Comparison of ENCODE assay signal across 1 cellular context in the genomic region with DNA sequence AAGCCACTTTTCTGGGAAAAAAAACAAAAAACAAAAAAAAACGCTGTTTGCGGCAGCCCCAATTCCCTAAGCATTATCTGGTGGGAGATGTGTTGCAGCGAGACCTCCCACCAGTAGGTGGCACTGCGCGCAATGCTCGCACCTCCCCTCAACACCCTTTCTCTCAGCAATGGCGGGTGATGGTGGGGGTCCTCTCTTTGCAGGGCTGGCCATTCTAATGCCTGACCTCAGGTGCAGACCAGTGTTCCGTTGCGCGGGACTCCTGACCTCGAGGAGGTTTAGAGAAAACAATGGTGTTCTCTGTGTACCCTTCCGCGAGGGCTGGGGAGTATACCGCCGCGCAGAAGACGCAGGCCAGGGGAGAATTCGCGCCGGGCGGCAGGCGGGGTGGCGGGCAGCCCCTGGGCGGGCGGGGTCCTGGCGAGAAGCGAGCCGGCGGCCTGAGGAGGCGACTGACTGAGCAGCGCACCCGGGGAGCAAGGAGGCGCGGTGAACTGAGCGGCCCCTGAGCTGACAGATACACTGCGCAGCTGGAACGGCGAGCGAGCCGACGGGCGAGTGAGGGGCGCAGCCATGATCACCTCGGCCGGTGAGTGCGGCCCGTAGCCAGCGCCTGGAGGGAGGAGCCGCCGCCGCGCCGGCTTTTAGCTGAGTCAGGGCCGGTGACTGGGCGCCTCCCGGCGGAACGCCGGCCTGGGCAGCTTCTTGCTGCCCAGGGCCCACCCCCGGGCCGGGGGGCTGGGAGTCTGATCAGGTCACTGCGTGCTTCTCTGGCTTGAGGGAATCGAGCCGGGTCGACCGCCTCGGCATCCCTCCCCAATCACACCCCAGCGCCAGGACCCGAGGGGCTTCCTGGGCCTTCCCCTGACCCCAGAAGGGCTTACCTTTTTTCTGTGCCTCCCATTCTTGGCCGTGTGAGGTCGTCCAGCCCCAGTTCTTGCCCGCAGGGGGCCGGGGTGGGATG.
A peak's percentile ranks its signal among the peaks of the same experiment; 100 is the strongest.
TF ChIP-seq lines count a peak whose summit lies in the region.

Gene PSMD1, plus strand, starts transcription at position 415 of the 964 bp plus-strand sequence. Its CDS starts 159 bp downstream, at position 574.

TF ChIP-seq in K562, 482 proteins besides CTCF, POLR2A, EP300 and RAD21 (continued from another document and continues in another):
- TF ChIP-seq, protein P1, sequence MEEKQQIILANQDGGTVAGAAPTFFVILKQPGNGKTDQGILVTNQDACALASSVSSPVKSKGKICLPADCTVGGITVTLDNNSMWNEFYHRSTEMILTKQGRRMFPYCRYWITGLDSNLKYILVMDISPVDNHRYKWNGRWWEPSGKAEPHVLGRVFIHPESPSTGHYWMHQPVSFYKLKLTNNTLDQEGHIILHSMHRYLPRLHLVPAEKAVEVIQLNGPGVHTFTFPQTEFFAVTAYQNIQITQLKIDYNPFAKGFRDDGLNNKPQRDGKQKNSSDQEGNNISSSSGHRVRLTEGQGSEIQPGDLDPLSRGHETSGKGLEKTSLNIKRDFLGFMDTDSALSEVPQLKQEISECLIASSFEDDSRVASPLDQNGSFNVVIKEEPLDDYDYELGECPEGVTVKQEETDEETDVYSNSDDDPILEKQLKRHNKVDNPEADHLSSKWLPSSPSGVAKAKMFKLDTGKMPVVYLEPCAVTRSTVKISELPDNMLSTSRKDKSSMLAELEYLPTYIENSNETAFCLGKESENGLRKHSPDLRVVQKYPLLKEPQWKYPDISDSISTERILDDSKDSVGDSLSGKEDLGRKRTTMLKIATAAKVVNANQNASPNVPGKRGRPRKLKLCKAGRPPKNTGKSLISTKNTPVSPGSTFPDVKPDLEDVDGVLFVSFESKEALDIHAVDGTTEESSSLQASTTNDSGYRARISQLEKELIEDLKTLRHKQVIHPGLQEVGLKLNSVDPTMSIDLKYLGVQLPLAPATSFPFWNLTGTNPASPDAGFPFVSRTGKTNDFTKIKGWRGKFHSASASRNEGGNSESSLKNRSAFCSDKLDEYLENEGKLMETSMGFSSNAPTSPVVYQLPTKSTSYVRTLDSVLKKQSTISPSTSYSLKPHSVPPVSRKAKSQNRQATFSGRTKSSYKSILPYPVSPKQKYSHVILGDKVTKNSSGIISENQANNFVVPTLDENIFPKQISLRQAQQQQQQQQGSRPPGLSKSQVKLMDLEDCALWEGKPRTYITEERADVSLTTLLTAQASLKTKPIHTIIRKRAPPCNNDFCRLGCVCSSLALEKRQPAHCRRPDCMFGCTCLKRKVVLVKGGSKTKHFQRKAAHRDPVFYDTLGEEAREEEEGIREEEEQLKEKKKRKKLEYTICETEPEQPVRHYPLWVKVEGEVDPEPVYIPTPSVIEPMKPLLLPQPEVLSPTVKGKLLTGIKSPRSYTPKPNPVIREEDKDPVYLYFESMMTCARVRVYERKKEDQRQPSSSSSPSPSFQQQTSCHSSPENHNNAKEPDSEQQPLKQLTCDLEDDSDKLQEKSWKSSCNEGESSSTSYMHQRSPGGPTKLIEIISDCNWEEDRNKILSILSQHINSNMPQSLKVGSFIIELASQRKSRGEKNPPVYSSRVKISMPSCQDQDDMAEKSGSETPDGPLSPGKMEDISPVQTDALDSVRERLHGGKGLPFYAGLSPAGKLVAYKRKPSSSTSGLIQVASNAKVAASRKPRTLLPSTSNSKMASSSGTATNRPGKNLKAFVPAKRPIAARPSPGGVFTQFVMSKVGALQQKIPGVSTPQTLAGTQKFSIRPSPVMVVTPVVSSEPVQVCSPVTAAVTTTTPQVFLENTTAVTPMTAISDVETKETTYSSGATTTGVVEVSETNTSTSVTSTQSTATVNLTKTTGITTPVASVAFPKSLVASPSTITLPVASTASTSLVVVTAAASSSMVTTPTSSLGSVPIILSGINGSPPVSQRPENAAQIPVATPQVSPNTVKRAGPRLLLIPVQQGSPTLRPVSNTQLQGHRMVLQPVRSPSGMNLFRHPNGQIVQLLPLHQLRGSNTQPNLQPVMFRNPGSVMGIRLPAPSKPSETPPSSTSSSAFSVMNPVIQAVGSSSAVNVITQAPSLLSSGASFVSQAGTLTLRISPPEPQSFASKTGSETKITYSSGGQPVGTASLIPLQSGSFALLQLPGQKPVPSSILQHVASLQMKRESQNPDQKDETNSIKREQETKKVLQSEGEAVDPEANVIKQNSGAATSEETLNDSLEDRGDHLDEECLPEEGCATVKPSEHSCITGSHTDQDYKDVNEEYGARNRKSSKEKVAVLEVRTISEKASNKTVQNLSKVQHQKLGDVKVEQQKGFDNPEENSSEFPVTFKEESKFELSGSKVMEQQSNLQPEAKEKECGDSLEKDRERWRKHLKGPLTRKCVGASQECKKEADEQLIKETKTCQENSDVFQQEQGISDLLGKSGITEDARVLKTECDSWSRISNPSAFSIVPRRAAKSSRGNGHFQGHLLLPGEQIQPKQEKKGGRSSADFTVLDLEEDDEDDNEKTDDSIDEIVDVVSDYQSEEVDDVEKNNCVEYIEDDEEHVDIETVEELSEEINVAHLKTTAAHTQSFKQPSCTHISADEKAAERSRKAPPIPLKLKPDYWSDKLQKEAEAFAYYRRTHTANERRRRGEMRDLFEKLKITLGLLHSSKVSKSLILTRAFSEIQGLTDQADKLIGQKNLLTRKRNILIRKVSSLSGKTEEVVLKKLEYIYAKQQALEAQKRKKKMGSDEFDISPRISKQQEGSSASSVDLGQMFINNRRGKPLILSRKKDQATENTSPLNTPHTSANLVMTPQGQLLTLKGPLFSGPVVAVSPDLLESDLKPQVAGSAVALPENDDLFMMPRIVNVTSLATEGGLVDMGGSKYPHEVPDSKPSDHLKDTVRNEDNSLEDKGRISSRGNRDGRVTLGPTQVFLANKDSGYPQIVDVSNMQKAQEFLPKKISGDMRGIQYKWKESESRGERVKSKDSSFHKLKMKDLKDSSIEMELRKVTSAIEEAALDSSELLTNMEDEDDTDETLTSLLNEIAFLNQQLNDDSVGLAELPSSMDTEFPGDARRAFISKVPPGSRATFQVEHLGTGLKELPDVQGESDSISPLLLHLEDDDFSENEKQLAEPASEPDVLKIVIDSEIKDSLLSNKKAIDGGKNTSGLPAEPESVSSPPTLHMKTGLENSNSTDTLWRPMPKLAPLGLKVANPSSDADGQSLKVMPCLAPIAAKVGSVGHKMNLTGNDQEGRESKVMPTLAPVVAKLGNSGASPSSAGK (IDR thresholded peaks at IDR 0.05): no peak
- TF ChIP-seq E2F1 (CRISPR knock-in tag; IDR thresholded peaks at IDR 0.05) (no peak), TSC22D4 (tag; IDR thresholded peaks at IDR 0.05) (no peak), KHSRP (IDR thresholded peaks at IDR 0.05) (no peak), BHLHE40 (IDR thresholded peaks at IDR 0.05; ENCODE audit: low read length) (0 out of 2 replicates have a peak, but pooled peaks have one; percentile 12), MYNN (IDR thresholded peaks at IDR 0.05) (no peak), MYNN (CRISPR knock-in tag; IDR thresholded peaks at IDR 0.05) (no peak), EWSR1 (IDR thresholded peaks at IDR 0.05; ENCODE audit: borderline replicate concordance, low read depth, partially characterized antibody) (no peak), CCAR2 (IDR thresholded peaks at IDR 0.05; ENCODE audit: low read depth, low read length) (no peak), NONO (IDR thresholded peaks at IDR 0.05; ENCODE audit: low read depth in 2 of 2, low read length in 1 of 2) (peak in 1 of 2 experiments; percentile 50; a peak in 1 of 4 replicates), USF2 (CRISPR knock-in tag; IDR thresholded peaks at IDR 0.05) (no peak), YY1 (IDR thresholded peaks at IDR 0.05; ENCODE audit: borderline replicate concordance in 1 of 3, control insufficient read depth in 1 of 3, extremely low read depth in 1 of 3, insufficient read depth in 3 of 3, insufficient read length in 1 of 3, insufficient replicate concordance in 2 of 3, low read depth in 1 of 3, low read length in 2 of 3) (peak; percentile 68 to 93 (median 90)), TCF3 (CRISPR knock-in tag; IDR thresholded peaks at IDR 0.05) (no peak), ZKSCAN8 (CRISPR knock-in tag; IDR thresholded peaks at IDR 0.05) (no peak), GTF2E2 (tag; IDR thresholded peaks at IDR 0.05) (peak; percentile 52; the same call in 1 of the 2 replicates), ZFX (CRISPR knock-in tag; IDR thresholded peaks at IDR 0.05) (peak; percentile 84), SMARCB1 (IDR thresholded peaks at IDR 0.05; ENCODE audit: insufficient read length, low read depth) (no peak), GATAD2B (IDR thresholded peaks at IDR 0.05; ENCODE audit: borderline replicate concordance) (no peak), UBTF (IDR thresholded peaks at IDR 0.05; ENCODE audit: borderline replicate concordance in 1 of 2, low read depth in 2 of 2, low read length in 2 of 2) (0 out of 4 replicates have a peak, but pooled peaks of 1 of the 2 experiments have one; percentile 58), CBX2 (IDR thresholded peaks at IDR 0.05; ENCODE audit: insufficient read depth, low read length, poor library complexity, severe bottlenecking) (no peak), ZBTB1 (CRISPR knock-in tag; IDR thresholded peaks at IDR 0.05; ENCODE audit: borderline replicate concordance, low read depth) (no peak), ZNF347 (CRISPR knock-in tag; IDR thresholded peaks at IDR 0.05; ENCODE audit: low read depth) (no peak), CHD1 (IDR thresholded peaks at IDR 0.05; ENCODE audit: low read length) (no peak), ATF1 (CRISPR knock-in tag; IDR thresholded peaks at IDR 0.05) (no peak), ATF1 (tag; IDR thresholded peaks at IDR 0.05) (peak; percentile 60), ZNF551 (CRISPR knock-in tag; IDR thresholded peaks at IDR 0.05) (no peak), STAT5B (CRISPR knock-in tag; IDR thresholded peaks at IDR 0.05) (no peak), HNRNPL (IDR thresholded peaks at IDR 0.05; ENCODE audit: low read depth, low read length) (no peak), MTA3 (IDR thresholded peaks at IDR 0.05; ENCODE audit: borderline replicate concordance) (no peak), ZNF133 (CRISPR knock-in tag; IDR thresholded peaks at IDR 0.05) (no peak), NCOA6 (IDR thresholded peaks at IDR 0.05) (no peak), RBM39 (optimal IDR thresholded peaks at IDR 0.05; ENCODE audit: low read depth, low read length) (no peak), NUFIP1 (IDR thresholded peaks at IDR 0.05; ENCODE audit: partially characterized antibody) (no peak), HINFP (tag; conservative IDR thresholded peaks at IDR 0.05; ENCODE audit: low read depth) (no peak), HDGF (IDR thresholded peaks at IDR 0.05) (no peak)
- TF ChIP-seq, protein P2, sequence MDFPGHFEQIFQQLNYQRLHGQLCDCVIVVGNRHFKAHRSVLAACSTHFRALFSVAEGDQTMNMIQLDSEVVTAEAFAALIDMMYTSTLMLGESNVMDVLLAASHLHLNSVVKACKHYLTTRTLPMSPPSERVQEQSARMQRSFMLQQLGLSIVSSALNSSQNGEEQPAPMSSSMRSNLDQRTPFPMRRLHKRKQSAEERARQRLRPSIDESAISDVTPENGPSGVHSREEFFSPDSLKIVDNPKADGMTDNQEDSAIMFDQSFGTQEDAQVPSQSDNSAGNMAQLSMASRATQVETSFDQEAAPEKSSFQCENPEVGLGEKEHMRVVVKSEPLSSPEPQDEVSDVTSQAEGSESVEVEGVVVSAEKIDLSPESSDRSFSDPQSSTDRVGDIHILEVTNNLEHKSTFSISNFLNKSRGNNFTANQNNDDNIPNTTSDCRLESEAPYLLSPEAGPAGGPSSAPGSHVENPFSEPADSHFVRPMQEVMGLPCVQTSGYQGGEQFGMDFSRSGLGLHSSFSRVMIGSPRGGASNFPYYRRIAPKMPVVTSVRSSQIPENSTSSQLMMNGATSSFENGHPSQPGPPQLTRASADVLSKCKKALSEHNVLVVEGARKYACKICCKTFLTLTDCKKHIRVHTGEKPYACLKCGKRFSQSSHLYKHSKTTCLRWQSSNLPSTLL (IDR thresholded peaks at IDR 0.05): no peak
